ENCODE assay signal across 8 cellular contexts in the genomic region with DNA sequence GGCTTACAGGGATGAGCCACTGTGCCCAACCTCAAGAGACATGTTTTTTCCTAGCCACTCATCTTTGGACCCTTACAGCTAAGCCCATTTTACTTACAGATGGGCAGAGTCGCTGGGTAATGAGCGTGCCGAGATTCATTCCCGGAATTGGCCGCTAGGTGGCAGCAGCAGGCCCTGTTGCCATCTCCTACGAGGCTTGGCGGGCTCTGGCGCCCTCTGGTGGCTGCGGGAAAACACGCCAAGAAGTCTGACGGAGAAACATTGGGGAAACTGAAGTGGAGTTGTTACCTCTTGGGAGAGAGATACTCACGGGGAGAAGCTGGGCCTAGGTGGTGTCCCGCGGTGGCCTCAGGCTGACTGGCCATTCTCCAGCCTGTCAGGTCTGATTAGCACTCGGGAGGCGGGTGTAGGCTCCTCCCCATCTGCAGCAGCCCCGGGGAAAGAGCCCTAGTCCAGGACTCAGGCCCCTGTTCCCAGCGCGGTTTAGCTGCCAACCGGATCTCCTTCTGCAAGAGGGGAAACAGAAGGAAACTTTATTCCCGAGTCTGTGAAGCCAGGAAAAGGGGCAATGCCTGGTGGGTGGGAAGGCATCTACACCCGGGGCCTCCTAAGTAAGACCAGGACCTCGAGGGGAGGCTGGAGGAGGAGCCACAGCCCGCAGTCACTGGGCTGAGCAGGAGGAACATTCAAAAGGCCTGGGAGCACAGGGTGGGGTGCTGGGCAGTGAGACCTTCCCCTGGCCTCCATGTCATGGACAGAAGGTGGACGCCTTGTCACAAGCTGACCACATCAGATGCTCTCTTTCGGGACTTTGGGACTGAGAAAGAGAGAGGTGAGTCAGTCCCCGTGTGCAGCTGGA. TPM values are rescaled to one million over a fixed set of nuclear protein-coding genes. Genes with fewer than 3 reads are reported as not detected.
DNase-seq lines count a peak whose midpoint lies in the region; ATAC-seq, FAIRE-seq and TF ChIP-seq lines count a peak whose summit lies in the region.

No MANE protein-coding gene starts in this region.

- DNase-seq in NCI-H748 (lab: John Stamatoyannopoulos, UW; ENCODE audit: unreplicated experiment) (peak; percentile 83), choroid plexus epithelial cell (ENCODE audit: low read depth) (peak; percentile 91), left colon (peak; percentile 87 to 97)
- DNase-seq in activated CD4-positive, alpha-beta T cell treated with anti-CD3 and anti-CD28 coated beads for 48 hours = peak; percentile 98
- DNase-seq in stimulated activated CD4-positive, alpha-beta T cell treated with anti-CD3 and anti-CD28 coated beads, Interleukin-2, amount 100 ng/mL, for 4 hours (ENCODE audit: low read depth) = peak; percentile 93

- H3K4me3 ChIP-seq in choroid plexus epithelial cell (ENCODE audit: low read depth, low read length) = peak overlapping the region; percentile 28

- peak; percentile 100 for TF ChIP-seq CTCF in choroid plexus epithelial cell (conservative IDR thresholded peaks at IDR 0.05; ENCODE audit: low read depth, low read length)

- peak; percentile 96 for FAIRE-seq in G401.6 (lab: Jason Lieb, UNC)

- intact Hi-C loops in left colon (cut with DNase I, micrococcal nuclease) = loop anchor here in 1 of 2 donors (10.0 kb wide), 2 partner anchors 83 to 173 kb away; no protein-coding TSS in a partner anchor

- ATAC-seq in HG03520 (IDR thresholded peaks at IDR 0.05; ENCODE audit: unreplicated experiment) = peak; percentile 57
- peak; percentile 22 for ATAC-seq in left colon
- no peak for ATAC-seq in HG02610 (IDR thresholded peaks at IDR 0.05; ENCODE audit: unreplicated experiment)

RNA-seq across cellular contexts. Expression of a gene that starts 9.7 kb away (rescaled TPM):
- total RNA-seq in left colon = 100 to 1,000 TPM in 1 of 2 donors, 10 to 100 TPM in 1; 84.2 to 113 TPM

RNA-seq across cellular contexts. Expression of a gene that starts 31.4 kb away (rescaled TPM):
- total RNA-seq in left colon = 100 to 1,000 TPM in 1 of 2 donors, 10 to 100 TPM in 1; 12.3 to 358 TPM

RNA-seq across cellular contexts. Expression of a gene that starts 42.2 kb away (rescaled TPM):
- total RNA-seq in left colon = 10 to 100 TPM; 35.6 to 50.5 TPM

RNA-seq across cellular contexts. Expression of a gene that starts 49.8 kb away (rescaled TPM):
- total RNA-seq in left colon = 10 to 100 TPM; 20.5 to 26.2 TPM

RNA-seq across cellular contexts. Expression of a gene that starts 50.7 kb away (rescaled TPM):
- total RNA-seq in left colon = 10 to 100 TPM in 1 of 2 donors, 1 to 10 TPM in 1; 10.0 to 10.5 TPM
